1 cellular context compared by ENCODE assay signal in genomic region chr5:72510610-72511121, GRCh38.
TF ChIP-seq lines count a peak whose summit lies in the region.

No MANE protein-coding gene starts in this region.

TF ChIP-seq in GM12878, 131 proteins besides CTCF, POLR2A, EP300 and RAD21 (continued from another document):
- TF ChIP-seq PRDM15 (CRISPR knock-in tag; IDR thresholded peaks at IDR 0.05), result no peak
- TF ChIP-seq SIX5 (IDR thresholded peaks at IDR 0.05; ENCODE audit: low read depth, low read length, severe bottlenecking), result no peak
- TF ChIP-seq NFIC (IDR thresholded peaks at IDR 0.05; ENCODE audit: low read depth, low read length), result peak; percentile 24; the same call in 1 of the 2 replicates
- TF ChIP-seq, protein P1, sequence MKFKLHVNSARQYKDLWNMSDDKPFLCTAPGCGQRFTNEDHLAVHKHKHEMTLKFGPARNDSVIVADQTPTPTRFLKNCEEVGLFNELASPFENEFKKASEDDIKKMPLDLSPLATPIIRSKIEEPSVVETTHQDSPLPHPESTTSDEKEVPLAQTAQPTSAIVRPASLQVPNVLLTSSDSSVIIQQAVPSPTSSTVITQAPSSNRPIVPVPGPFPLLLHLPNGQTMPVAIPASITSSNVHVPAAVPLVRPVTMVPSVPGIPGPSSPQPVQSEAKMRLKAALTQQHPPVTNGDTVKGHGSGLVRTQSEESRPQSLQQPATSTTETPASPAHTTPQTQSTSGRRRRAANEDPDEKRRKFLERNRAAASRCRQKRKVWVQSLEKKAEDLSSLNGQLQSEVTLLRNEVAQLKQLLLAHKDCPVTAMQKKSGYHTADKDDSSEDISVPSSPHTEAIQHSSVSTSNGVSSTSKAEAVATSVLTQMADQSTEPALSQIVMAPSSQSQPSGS (IDR thresholded peaks at IDR 0.05; ENCODE audit: low read length), result no peak
- TF ChIP-seq PAX5 (IDR thresholded peaks at IDR 0.05; ENCODE audit: borderline replicate concordance, low read depth, low read length), result peak; percentile 51; the same call in 1 of the 2 replicates
- TF ChIP-seq, protein P2, sequence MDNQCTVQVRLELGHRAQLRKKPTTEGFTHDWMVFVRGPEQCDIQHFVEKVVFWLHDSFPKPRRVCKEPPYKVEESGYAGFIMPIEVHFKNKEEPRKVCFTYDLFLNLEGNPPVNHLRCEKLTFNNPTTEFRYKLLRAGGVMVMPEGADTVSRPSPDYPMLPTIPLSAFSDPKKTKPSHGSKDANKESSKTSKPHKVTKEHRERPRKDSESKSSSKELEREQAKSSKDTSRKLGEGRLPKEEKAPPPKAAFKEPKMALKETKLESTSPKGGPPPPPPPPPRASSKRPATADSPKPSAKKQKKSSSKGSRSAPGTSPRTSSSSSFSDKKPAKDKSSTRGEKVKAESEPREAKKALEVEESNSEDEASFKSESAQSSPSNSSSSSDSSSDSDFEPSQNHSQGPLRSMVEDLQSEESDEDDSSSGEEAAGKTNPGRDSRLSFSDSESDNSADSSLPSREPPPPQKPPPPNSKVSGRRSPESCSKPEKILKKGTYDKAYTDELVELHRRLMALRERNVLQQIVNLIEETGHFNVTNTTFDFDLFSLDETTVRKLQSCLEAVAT (IDR thresholded peaks at IDR 0.05), result no peak
- TF ChIP-seq PML (IDR thresholded peaks at IDR 0.05; ENCODE audit: low read length), result no peak
- no peak for TF ChIP-seq BMI1 (IDR thresholded peaks at IDR 0.05; ENCODE audit: borderline replicate concordance)
- TF ChIP-seq ZNF24 (IDR thresholded peaks at IDR 0.05), result no peak
- no peak for TF ChIP-seq TCF7 (IDR thresholded peaks at IDR 0.05; ENCODE audit: borderline replicate concordance)
- TF ChIP-seq TARDBP (IDR thresholded peaks at IDR 0.05; ENCODE audit: borderline replicate concordance), result no peak
- TF ChIP-seq RELB (IDR thresholded peaks at IDR 0.05; ENCODE audit: low read depth), result no peak
- no peak for TF ChIP-seq ZNF207 (IDR thresholded peaks at IDR 0.05; ENCODE audit: borderline replicate concordance)
- no peak for TF ChIP-seq FOS (IDR thresholded peaks at IDR 0.05; ENCODE audit: borderline replicate concordance, extremely low read depth, insufficient read length)
- TF ChIP-seq RFX5 (IDR thresholded peaks at IDR 0.05; ENCODE audit: low read depth, low read length), result no peak
- no peak for TF ChIP-seq NFXL1 (IDR thresholded peaks at IDR 0.05; ENCODE audit: borderline replicate concordance)
- 0 out of 4 replicates have a peak, but pooled peaks of 1 of the 2 experiments have one; percentile 30 for TF ChIP-seq IKZF2 (IDR thresholded peaks at IDR 0.05)
- TF ChIP-seq EED (IDR thresholded peaks at IDR 0.05; ENCODE audit: low read depth), result peak; percentile 75
- TF ChIP-seq NBN (IDR thresholded peaks at IDR 0.05), result no peak
- TF ChIP-seq, protein P3, sequence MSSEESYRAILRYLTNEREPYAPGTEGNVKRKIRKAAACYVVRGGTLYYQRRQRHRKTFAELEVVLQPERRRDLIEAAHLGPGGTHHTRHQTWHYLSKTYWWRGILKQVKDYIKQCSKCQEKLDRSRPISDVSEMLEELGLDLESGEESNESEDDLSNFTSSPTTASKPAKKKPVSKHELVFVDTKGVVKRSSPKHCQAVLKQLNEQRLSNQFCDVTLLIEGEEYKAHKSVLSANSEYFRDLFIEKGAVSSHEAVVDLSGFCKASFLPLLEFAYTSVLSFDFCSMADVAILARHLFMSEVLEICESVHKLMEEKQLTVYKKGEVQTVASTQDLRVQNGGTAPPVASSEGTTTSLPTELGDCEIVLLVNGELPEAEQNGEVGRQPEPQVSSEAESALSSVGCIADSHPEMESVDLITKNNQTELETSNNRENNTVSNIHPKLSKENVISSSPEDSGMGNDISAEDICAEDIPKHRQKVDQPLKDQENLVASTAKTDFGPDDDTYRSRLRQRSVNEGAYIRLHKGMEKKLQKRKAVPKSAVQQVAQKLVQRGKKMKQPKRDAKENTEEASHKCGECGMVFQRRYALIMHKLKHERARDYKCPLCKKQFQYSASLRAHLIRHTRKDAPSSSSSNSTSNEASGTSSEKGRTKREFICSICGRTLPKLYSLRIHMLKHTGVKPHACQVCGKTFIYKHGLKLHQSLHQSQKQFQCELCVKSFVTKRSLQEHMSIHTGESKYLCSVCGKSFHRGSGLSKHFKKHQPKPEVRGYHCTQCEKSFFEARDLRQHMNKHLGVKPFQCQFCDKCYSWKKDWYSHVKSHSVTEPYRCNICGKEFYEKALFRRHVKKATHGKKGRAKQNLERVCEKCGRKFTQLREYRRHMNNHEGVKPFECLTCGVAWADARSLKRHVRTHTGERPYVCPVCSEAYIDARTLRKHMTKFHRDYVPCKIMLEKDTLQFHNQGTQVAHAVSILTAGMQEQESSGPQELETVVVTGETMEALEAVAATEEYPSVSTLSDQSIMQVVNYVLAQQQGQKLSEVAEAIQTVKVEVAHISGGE (CRISPR knock-in tag; IDR thresholded peaks at IDR 0.05), result no peak
- TF ChIP-seq CUX1 (IDR thresholded peaks at IDR 0.05; ENCODE audit: insufficient replicate concordance, low read depth, low read length), result no peak
- TF ChIP-seq, protein P4, sequence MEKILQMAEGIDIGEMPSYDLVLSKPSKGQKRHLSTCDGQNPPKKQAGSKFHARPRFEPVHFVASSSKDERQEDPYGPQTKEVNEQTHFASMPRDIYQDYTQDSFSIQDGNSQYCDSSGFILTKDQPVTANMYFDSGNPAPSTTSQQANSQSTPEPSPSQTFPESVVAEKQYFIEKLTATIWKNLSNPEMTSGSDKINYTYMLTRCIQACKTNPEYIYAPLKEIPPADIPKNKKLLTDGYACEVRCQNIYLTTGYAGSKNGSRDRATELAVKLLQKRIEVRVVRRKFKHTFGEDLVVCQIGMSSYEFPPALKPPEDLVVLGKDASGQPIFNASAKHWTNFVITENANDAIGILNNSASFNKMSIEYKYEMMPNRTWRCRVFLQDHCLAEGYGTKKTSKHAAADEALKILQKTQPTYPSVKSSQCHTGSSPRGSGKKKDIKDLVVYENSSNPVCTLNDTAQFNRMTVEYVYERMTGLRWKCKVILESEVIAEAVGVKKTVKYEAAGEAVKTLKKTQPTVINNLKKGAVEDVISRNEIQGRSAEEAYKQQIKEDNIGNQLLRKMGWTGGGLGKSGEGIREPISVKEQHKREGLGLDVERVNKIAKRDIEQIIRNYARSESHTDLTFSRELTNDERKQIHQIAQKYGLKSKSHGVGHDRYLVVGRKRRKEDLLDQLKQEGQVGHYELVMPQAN (conservative IDR thresholded peaks at IDR 0.05), result no peak
